1 cellular context compared by ENCODE assay signal in the genomic region with DNA sequence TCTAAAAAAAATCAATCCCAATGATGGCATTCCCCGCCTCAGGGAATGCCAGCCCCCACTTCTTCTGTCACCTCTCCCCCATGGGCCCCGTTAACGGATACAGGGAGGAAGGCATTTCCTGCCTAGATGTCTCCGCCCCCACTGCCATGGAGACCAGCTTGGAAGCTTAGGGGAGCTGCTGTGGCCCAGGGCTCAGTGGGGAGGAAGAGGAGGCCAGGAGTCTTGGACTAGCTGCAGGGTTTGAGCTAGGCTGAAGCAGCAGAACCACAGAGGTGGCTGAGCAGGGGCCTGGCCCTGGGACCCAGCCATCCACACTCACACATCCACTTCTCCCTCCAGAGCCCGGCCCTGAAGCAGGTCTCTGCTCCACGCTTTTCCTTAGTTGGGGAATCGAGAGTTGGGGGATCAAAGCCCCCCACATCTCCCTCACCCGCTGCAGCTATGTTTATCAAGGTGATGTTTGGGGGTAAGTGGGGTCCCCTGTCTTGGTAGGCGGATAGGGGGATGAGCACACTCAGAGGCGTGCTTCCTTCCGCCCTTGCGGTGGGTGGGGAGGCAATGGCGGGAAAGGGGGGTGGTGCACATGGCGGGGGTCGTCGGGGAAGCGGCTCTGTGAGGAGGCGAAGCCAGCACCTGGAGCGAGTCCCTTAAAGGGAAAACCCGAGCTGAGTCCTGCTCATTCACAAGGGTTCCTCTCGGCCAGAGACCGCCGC.
A peak's percentile ranks its signal among the peaks of the same experiment; 100 is the strongest.
TF ChIP-seq lines count a peak whose summit lies in the region.

Gene C22orf15 (plus strand): TSS at position 125 of the 713 bp plus-strand sequence. CDS start 317 bp downstream, at position 442.

TF ChIP-seq in HepG2, 621 proteins besides CTCF, POLR2A, EP300 and RAD21:
- TF ChIP-seq, protein P1, sequence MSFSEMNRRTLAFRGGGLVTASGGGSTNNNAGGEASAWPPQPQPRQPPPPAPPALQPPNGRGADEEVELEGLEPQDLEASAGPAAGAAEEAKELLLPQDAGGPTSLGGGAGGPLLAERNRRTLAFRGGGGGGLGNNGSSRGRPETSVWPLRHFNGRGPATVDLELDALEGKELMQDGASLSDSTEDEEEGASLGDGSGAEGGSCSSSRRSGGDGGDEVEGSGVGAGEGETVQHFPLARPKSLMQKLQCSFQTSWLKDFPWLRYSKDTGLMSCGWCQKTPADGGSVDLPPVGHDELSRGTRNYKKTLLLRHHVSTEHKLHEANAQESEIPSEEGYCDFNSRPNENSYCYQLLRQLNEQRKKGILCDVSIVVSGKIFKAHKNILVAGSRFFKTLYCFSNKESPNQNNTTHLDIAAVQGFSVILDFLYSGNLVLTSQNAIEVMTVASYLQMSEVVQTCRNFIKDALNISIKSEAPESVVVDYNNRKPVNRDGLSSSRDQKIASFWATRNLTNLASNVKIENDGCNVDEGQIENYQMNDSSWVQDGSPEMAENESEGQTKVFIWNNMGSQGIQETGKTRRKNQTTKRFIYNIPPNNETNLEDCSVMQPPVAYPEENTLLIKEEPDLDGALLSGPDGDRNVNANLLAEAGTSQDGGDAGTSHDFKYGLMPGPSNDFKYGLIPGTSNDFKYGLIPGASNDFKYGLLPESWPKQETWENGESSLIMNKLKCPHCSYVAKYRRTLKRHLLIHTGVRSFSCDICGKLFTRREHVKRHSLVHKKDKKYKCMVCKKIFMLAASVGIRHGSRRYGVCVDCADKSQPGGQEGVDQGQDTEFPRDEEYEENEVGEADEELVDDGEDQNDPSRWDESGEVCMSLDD (CRISPR knock-in tag; IDR thresholded peaks at IDR 0.05; ENCODE audit: borderline replicate concordance): no peak
- TF ChIP-seq KLF6 (CRISPR knock-in tag; IDR thresholded peaks at IDR 0.05) (no peak), DBP (CRISPR knock-in tag; IDR thresholded peaks at IDR 0.05; ENCODE audit: not compliant biosample characterization) (no peak), HNRNPH1 (optimal IDR thresholded peaks at IDR 0.05; ENCODE audit: low read depth, low read length) (no peak), STAT5B (CRISPR knock-in tag; IDR thresholded peaks at IDR 0.05) (no peak), RBFOX2 (IDR thresholded peaks at IDR 0.05; ENCODE audit: low read depth, low read length) (0 out of 2 replicates have a peak, but pooled peaks have one; percentile 8), AGO1 (IDR thresholded peaks at IDR 0.05; ENCODE audit: low read depth, low read length, poor library complexity, severe bottlenecking) (no peak), KLF12 (CRISPR knock-in tag; IDR thresholded peaks at IDR 0.05; ENCODE audit: borderline replicate concordance) (no peak), GABPB1 (CRISPR knock-in tag; IDR thresholded peaks at IDR 0.05) (no peak), FOSL2 (CRISPR knock-in tag; IDR thresholded peaks at IDR 0.05) (no peak), MXD4 (CRISPR knock-in tag; IDR thresholded peaks at IDR 0.05) (no peak), ZNF615 (CRISPR knock-in tag; IDR thresholded peaks at IDR 0.05; ENCODE audit: borderline replicate concordance) (no peak), ZNF780A (CRISPR knock-in tag; IDR thresholded peaks at IDR 0.05) (no peak), ETV6 (CRISPR knock-in tag; conservative IDR thresholded peaks at IDR 0.05) (no peak), ZNF605 (CRISPR knock-in tag; IDR thresholded peaks at IDR 0.05) (no peak), ZBED4 (CRISPR knock-in tag; IDR thresholded peaks at IDR 0.05; ENCODE audit: borderline replicate concordance) (no peak), MED13 (CRISPR knock-in tag; IDR thresholded peaks at IDR 0.05) (no peak), KLF15 (CRISPR knock-in tag; IDR thresholded peaks at IDR 0.05; ENCODE audit: borderline replicate concordance) (no peak), PRMT3 (CRISPR knock-in tag; IDR thresholded peaks at IDR 0.05; ENCODE audit: borderline replicate concordance, low read depth) (no peak), POGZ (CRISPR knock-in tag; IDR thresholded peaks at IDR 0.05) (no peak), MZF1 (CRISPR knock-in tag; IDR thresholded peaks at IDR 0.05; ENCODE audit: borderline replicate concordance) (no peak), SSRP1 (CRISPR knock-in tag; IDR thresholded peaks at IDR 0.05) (0 out of 2 replicates have a peak, but pooled peaks have one; percentile 35), CAMTA2 (CRISPR knock-in tag; IDR thresholded peaks at IDR 0.05; ENCODE audit: borderline replicate concordance) (no peak)
- TF ChIP-seq, protein P2, sequence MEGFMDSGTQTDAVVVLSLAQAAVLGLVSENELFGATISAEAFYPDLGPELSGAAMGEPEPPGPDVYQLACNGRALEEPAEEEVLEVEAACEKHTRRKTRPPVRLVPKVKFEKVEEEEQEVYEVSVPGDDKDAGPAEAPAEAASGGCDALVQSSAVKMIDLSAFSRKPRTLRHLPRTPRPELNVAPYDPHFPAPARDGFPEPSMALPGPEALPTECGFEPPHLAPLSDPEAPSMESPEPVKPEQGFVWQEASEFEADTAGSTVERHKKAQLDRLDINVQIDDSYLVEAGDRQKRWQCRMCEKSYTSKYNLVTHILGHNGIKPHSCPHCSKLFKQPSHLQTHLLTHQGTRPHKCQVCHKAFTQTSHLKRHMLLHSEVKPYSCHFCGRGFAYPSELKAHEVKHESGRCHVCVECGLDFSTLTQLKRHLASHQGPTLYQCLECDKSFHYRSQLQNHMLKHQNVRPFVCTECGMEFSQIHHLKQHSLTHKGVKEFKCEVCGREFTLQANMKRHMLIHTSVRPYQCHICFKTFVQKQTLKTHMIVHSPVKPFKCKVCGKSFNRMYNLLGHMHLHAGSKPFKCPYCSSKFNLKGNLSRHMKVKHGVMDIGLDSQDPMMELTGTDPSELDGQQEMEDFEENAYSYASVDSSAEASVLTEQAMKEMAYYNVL (CRISPR knock-in tag; IDR thresholded peaks at IDR 0.05; ENCODE audit: borderline replicate concordance): no peak
- TF ChIP-seq, protein P3, sequence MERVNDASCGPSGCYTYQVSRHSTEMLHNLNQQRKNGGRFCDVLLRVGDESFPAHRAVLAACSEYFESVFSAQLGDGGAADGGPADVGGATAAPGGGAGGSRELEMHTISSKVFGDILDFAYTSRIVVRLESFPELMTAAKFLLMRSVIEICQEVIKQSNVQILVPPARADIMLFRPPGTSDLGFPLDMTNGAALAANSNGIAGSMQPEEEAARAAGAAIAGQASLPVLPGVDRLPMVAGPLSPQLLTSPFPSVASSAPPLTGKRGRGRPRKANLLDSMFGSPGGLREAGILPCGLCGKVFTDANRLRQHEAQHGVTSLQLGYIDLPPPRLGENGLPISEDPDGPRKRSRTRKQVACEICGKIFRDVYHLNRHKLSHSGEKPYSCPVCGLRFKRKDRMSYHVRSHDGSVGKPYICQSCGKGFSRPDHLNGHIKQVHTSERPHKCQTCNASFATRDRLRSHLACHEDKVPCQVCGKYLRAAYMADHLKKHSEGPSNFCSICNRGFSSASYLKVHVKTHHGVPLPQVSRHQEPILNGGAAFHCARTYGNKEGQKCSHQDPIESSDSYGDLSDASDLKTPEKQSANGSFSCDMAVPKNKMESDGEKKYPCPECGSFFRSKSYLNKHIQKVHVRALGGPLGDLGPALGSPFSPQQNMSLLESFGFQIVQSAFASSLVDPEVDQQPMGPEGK (CRISPR knock-in tag; IDR thresholded peaks at IDR 0.05): 0 out of 2 replicates have a peak, but pooled peaks have one; percentile 23
- TF ChIP-seq, protein P4, sequence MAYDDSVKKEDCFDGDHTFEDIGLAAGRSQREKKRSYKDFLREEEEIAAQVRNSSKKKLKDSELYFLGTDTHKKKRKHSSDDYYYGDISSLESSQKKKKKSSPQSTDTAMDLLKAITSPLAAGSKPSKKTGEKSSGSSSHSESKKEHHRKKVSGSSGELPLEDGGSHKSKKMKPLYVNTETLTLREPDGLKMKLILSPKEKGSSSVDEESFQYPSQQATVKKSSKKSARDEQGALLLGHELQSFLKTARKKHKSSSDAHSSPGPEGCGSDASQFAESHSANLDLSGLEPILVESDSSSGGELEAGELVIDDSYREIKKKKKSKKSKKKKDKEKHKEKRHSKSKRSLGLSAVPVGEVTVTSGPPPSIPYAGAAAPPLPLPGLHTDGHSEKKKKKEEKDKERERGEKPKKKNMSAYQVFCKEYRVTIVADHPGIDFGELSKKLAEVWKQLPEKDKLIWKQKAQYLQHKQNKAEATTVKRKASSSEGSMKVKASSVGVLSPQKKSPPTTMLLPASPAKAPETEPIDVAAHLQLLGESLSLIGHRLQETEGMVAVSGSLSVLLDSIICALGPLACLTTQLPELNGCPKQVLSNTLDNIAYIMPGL (CRISPR knock-in tag; IDR thresholded peaks at IDR 0.05; ENCODE audit: borderline replicate concordance in 1 of 2, low read depth in 1 of 2): no peak
